Comparison of ENCODE assay signal across 1 cellular context in the genomic region with DNA sequence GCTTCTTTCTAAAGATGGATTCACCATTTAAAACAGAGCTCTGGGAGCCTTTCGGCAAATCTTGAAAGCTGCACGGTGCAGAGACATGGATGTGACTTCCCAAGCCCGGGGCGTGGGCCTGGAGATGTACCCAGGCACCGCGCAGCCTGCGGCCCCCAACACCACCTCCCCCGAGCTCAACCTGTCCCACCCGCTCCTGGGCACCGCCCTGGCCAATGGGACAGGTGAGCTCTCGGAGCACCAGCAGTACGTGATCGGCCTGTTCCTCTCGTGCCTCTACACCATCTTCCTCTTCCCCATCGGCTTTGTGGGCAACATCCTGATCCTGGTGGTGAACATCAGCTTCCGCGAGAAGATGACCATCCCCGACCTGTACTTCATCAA.
TF ChIP-seq lines count a peak whose summit lies in the region.

No MANE protein-coding gene starts in this region.

TF ChIP-seq in IMR-90, 13 proteins besides CTCF, POLR2A, EP300 and RAD21 (continued from another document):
- TF ChIP-seq, protein P1, sequence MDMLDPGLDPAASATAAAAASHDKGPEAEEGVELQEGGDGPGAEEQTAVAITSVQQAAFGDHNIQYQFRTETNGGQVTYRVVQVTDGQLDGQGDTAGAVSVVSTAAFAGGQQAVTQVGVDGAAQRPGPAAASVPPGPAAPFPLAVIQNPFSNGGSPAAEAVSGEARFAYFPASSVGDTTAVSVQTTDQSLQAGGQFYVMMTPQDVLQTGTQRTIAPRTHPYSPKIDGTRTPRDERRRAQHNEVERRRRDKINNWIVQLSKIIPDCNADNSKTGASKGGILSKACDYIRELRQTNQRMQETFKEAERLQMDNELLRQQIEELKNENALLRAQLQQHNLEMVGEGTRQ (IDR thresholded peaks at IDR 0.05; ENCODE audit: low read depth, low read length), result no peak
- TF ChIP-seq BHLHE40 (IDR thresholded peaks at IDR 0.05; ENCODE audit: low read depth, low read length) (no peak), RFX5 (IDR thresholded peaks at IDR 0.05; ENCODE audit: low read depth, low read length) (no peak), CHD1 (IDR thresholded peaks at IDR 0.05; ENCODE audit: low read depth, low read length) (no peak), SMC3 (IDR thresholded peaks at IDR 0.05; ENCODE audit: low read depth, low read length) (no peak)
